In genomic region chr17:58965221-58965620, GRCh38 we compare ENCODE assay signal across 19 cellular contexts.
A peak's percentile ranks its signal among the peaks of the same experiment; 100 is the strongest.
DNase-seq lines count a peak whose midpoint lies in the region; TF ChIP-seq lines count a peak whose summit lies in the region.
"Had no signal": no experiment of that assay in that cellular context is flagged by ENCODE, and none has a peak within 500 bp of the region (broad histone marks: within the 10 kb centered on the region; RNA-seq: fewer than 3 reads in every experiment).

No MANE protein-coding gene starts in this region.

- TF ChIP-seq CTCF in brain (conservative IDR thresholded peaks at IDR 0.05) (no peak), fibroblast of the aortic adventitia (IDR thresholded peaks at IDR 0.05; ENCODE audit: insufficient read depth, low read length) (no peak), osteoblast (IDR thresholded peaks at IDR 0.05; ENCODE audit: extremely low read depth, low read depth, low read length) (no peak), Peyer's patch (IDR thresholded peaks at IDR 0.05) (no peak)

- H3K4me3 Mint-ChIP-seq in brain = no peak overlapping the region
- H3K4me3 Mint-ChIP-seq: CD8-positive, alpha-beta T cell had no signal

- H3K27ac ChIP-seq in osteoblast (ENCODE audit: low read depth, low read length) = no peak overlapping the region
- no peak overlapping the region for H3K27ac ChIP-seq in Peyer's patch
- H3K27ac ChIP-seq: 22Rv1, GM23248 had no signal

- H3K4me2 ChIP-seq in osteoblast (ENCODE audit: insufficient read depth, low read length) = no peak overlapping the region

- no peaks in the 10 kb centered on the region for H3K9me3 ChIP-seq in osteoblast (ENCODE audit: low read depth, low read length)
- no peaks in the 10 kb centered on the region for H3K9me3 ChIP-seq in Peyer's patch

- peak; percentile 39 for DNase-seq in NCI-H2227 (lab: John Stamatoyannopoulos, UW; ENCODE audit: unreplicated experiment)
- DNase-seq in NCI-H2227 treated with DMSO at 0.1 percent for 48 hours (lab: John Stamatoyannopoulos, UW) = no peak
- peak; percentile 25 for DNase-seq in fibroblast of the aortic adventitia (ENCODE audit: low read depth)
- DNase-seq in osteoblast (ENCODE audit: insufficient read length, low spot score, missing footprints) = no peak
- no peak for DNase-seq in stimulated activated CD4-positive, alpha-beta T cell treated with anti-CD3 and anti-CD28 coated beads, Interleukin-2, amount 100 ng/mL, for 48 hours
- DNase-seq in H7 = no peak
- DNase-seq in Peyer's patch = no peak
- DNase-seq: CD8-positive, alpha-beta T cell; DMS79; GM23248; KG1; NCI-H1436; NCI-H2029 treated with DMSO at 0.1 percent for 48 hours; NCI-H2171 treated with DMSO at 0.1 percent for 48 hours; NCI-H510A; RPMI8226; SIG-M5 had no signal

- peaks cover 3% of the 10 kb centered on the region for H3K27me3 Mint-ChIP-seq in brain

- H3K27me3 ChIP-seq in osteoblast (ENCODE audit: insufficient read depth, low read length) (no peaks in the 10 kb centered on the region), H7 (ENCODE audit: control insufficient read depth, insufficient read depth, low read length) (no peaks in the 10 kb centered on the region), Peyer's patch (no peaks in the 10 kb centered on the region)

- H3K4me1 Mint-ChIP-seq in brain = peaks cover 44% of the 10 kb centered on the region

- H3K79me2 ChIP-seq in osteoblast (ENCODE audit: insufficient read depth, low read length) = no peaks in the 10 kb centered on the region

- H3K4me1 ChIP-seq in osteoblast (ENCODE audit: insufficient read depth, low read length) (peaks cover 15% of the 10 kb centered on the region), Peyer's patch (no peaks in the 10 kb centered on the region)

- H3K36me3 Mint-ChIP-seq in brain = peaks cover 8% of the 10 kb centered on the region
- H3K36me3 Mint-ChIP-seq: CD8-positive, alpha-beta T cell had no signal

- no peak for TF ChIP-seq POLR2A in Peyer's patch (IDR thresholded peaks at IDR 0.05)

- peak overlapping the region in 4 of 5 experiments; percentile 19 to 91 (median 74) for H3K27ac Mint-ChIP-seq in brain
- H3K27ac Mint-ChIP-seq: CD8-positive, alpha-beta T cell had no signal

- peak overlapping the region; percentile 58 for H2AFZ ChIP-seq in osteoblast (ENCODE audit: low read length)
- H2AFZ ChIP-seq: GM23248 had no signal

- H4K20me1 ChIP-seq in osteoblast (ENCODE audit: insufficient read depth, low read length) = no peaks in the 10 kb centered on the region

- no peak overlapping the region for H3K4me3 ChIP-seq in fibroblast of the aortic adventitia (ENCODE audit: low read depth, low read length)
- H3K4me3 ChIP-seq in osteoblast (ENCODE audit: insufficient read depth, low read length) = no peak overlapping the region
- H3K4me3 ChIP-seq in H7 (ENCODE audit: insufficient read depth, low read depth, low read length) = no peak overlapping the region
- H3K4me3 ChIP-seq in Peyer's patch = no peak overlapping the region
- H3K4me3 ChIP-seq: GM23248 had no signal

- H3K36me3 ChIP-seq in osteoblast (ENCODE audit: insufficient read depth, low read length) (no peaks in the 10 kb centered on the region), H7 (replicated peaks; ENCODE audit: control insufficient read depth, insufficient read depth, low read length) (no peaks in the 10 kb centered on the region), Peyer's patch (no peaks in the 10 kb centered on the region)

- no peaks in the 10 kb centered on the region for H3K9me3 Mint-ChIP-seq in brain
- H3K9me3 Mint-ChIP-seq: CD8-positive, alpha-beta T cell had no signal

Comparison
In these comparisons a context has a peak if more than half of its experiments do, and no peak if none do; other contexts are left out.
1. DNase-seq: peak in NCI-H2227 (single experiment) and fibroblast of the aortic adventitia (single experiment); none in NCI-H2227 treated with DMSO at 0.1 percent for 48 hours (single experiment), osteoblast (single experiment), stimulated activated CD4-positive, alpha-beta T cell treated with anti-CD3 and anti-CD28 coated beads, Interleukin-2, amount 100 ng/mL, for 48 hours (0 of 2), H7 (single experiment) and Peyer's patch (0 of 3).